27 cellular contexts compared by ENCODE assay signal in the genomic region with DNA sequence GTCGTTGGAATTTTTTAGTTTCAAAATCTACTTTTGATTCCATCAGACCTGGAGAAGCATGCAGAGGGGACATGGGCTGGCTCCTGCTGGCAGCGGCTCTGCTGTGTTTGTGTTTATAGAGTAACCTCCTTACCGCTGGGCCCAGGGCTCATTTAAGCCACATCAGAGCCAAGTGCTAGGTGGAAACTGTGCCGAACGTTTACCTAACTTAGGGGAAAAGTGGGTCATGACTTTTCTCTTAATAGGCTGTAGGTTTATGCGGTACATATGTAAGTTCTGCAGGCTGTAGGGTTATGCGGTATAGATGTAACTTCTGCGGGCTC. TPM values are rescaled to one million over a fixed set of nuclear protein-coding genes. Genes with fewer than 3 reads are reported as not detected.
DNase-seq lines count a peak whose midpoint lies in the region; ATAC-seq, FAIRE-seq and TF ChIP-seq lines count a peak whose summit lies in the region.
"Had no signal": no experiment of that assay in that cellular context is flagged by ENCODE, and none has a peak within 500 bp of the region (broad histone marks: within the 10 kb centered on the region; RNA-seq: fewer than 3 reads in every experiment).

No MANE protein-coding gene starts in this region.

- H3K36me3 Mint-ChIP-seq in activated T-cell treated with anti-CD3 and anti-CD28 coated beads, Interleukin-2, amount 50 U/mL, for 24 hours (ENCODE audit: low read depth) = peaks cover 99% of the 10 kb centered on the region
- peaks cover 6 to 7% of the 10 kb centered on the region in 2 donors for H3K36me3 Mint-ChIP-seq in activated T-cell treated with anti-CD3 and anti-CD28 coated beads, Interleukin-2, amount 50 U/mL, for 72 hours (ENCODE audit: insufficient read depth in 2 of 2)
- H3K36me3 Mint-ChIP-seq in osteocyte (ENCODE audit: unreplicated experiment) = peaks cover 32% of the 10 kb centered on the region
- H3K36me3 Mint-ChIP-seq in H9 (ENCODE audit: insufficient read depth in 1 of 3, low read depth in 3 of 3) = peaks cover 59 to 91% (median 76%) of the 10 kb centered on the region in 3 experiments; a peak in 6 of 7 replicates

- H2BK20ac ChIP-seq in H1 (ENCODE audit: low read length) (no peak overlapping the region), H9 (ENCODE audit: low read depth, low read length, poor library complexity, severe bottlenecking) (no peak overlapping the region)

- H4K20me1 ChIP-seq in H1 (replicated peaks in 1 of 2; ENCODE audit: control insufficient read depth in 1 of 2, insufficient read depth in 2 of 2, low read length in 2 of 2) (peaks cover 11 to 19% of the 10 kb centered on the region in 2 experiments), H9 (ENCODE audit: control insufficient read depth, insufficient read depth, insufficient read length) (no peaks in the 10 kb centered on the region)

- no peak overlapping the region for H4K91ac ChIP-seq in H1 (replicated peaks; ENCODE audit: insufficient read length, low read length)
- H4K91ac ChIP-seq in H9 (ENCODE audit: insufficient read length, low read depth, low read length) = no peak overlapping the region

- H2BK5ac ChIP-seq in H1 (ENCODE audit: low read depth, low read length) (no peak overlapping the region), H9 (ENCODE audit: insufficient read length, low read length) (no peak overlapping the region)

- no peak overlapping the region for H3T11ph ChIP-seq in H9 (ENCODE audit: low read length)

- no peak overlapping the region for H3K4me2 ChIP-seq in H1 (ENCODE audit: insufficient read depth in 1 of 2, low read depth in 2 of 2, low read length in 2 of 2)
- no peak overlapping the region for H3K4me2 ChIP-seq in H9 (ENCODE audit: insufficient read depth, insufficient read length, low read length)

- H2BK15ac ChIP-seq in H1 (ENCODE audit: low read length) (no peak overlapping the region), H9 (ENCODE audit: low read depth, low read length) (no peak overlapping the region)

- TF ChIP-seq RAD21 in H1 (IDR thresholded peaks at IDR 0.05 in 1 of 2, conservative IDR thresholded peaks at IDR 0.05 in 1 of 2; ENCODE audit: low read depth in 2 of 2, low read length in 2 of 2) = no peak

- intact Hi-C loops in thyroid gland (cut with DNase I) = no loop called here

- no peak overlapping the region for H3K56ac ChIP-seq in H1 (replicated peaks; ENCODE audit: insufficient read length, low read depth, low read length)
- no peak overlapping the region for H3K56ac ChIP-seq in H9 (ENCODE audit: insufficient read length, low read depth, low read length)

- TF ChIP-seq EP300 in H1 (IDR thresholded peaks at IDR 0.05; ENCODE audit: borderline replicate concordance in 1 of 2, low read depth in 2 of 2, low read length in 2 of 2) = no peak

- no peak for TF ChIP-seq CTCF in H1 (IDR thresholded peaks at IDR 0.05; ENCODE audit: control extremely low read depth in 1 of 3, insufficient read depth in 1 of 3, low read depth in 1 of 3, low read length in 3 of 3)
- TF ChIP-seq CTCF in osteocyte (IDR thresholded peaks at IDR 0.05) = no peak
- TF ChIP-seq CTCF in thyroid gland (IDR thresholded peaks at IDR 0.05) = no peak
- no peak for TF ChIP-seq CTCF in H9 (conservative IDR thresholded peaks at IDR 0.05)

- POLR2A ChIA-PET in H1 (lab: Charles Lee; ENCODE audit: partially characterized antibody) = interaction anchor here (1.4 kb wide), 1 partner anchor 8 kb away, joined by 6 read pairs; no protein-coding TSS in a partner anchor

- FAIRE-seq in H1 (lab: Jason Lieb, UNC) = no peak
- FAIRE-seq: GM12891, RCC 7860 had no signal

- H3K9me3 ChIP-seq in H1 (ENCODE audit: insufficient read depth in 2 of 2, low read depth in 1 of 2, low read length in 1 of 2) (no peaks in the 10 kb centered on the region), thyroid gland (no peaks in the 10 kb centered on the region), H9 (ENCODE audit: control insufficient read depth, low read depth, low read length) (no peaks in the 10 kb centered on the region)

- no peak overlapping the region for H2AK5ac ChIP-seq in H1 (ENCODE audit: low read depth, low read length)
- no peak overlapping the region for H2AK5ac ChIP-seq in H9 (ENCODE audit: insufficient read length, low read length)

- peak overlapping the region; percentile 58; the same call in 1 of the 2 replicates for H4K8ac ChIP-seq in H1 (ENCODE audit: extremely low read depth, insufficient read depth, low read length)
- no peak overlapping the region for H4K8ac ChIP-seq in H9 (replicated peaks; ENCODE audit: insufficient read length, low read depth, low read length)

- H3K4me1 Mint-ChIP-seq in activated T-cell treated with anti-CD3 and anti-CD28 coated beads, Interleukin-2, amount 50 U/mL, for 24 hours (ENCODE audit: low read depth) = no peaks in the 10 kb centered on the region
- H3K4me1 Mint-ChIP-seq in activated T-cell treated with anti-CD3 and anti-CD28 coated beads, Interleukin-2, amount 50 U/mL, for 72 hours (ENCODE audit: low read depth) = no peaks in the 10 kb centered on the region
- H3K4me1 Mint-ChIP-seq in osteocyte (ENCODE audit: unreplicated experiment) (no peaks in the 10 kb centered on the region), H9 (no peaks in the 10 kb centered on the region)

- CTCF ChIA-PET in H1 (lab: Charles Lee; ENCODE audit: partially characterized antibody) = interaction anchor here (1.1 kb wide), 1 partner anchor 55 kb away, joined by 3 read pairs; no protein-coding TSS in a partner anchor

- H2BK12ac ChIP-seq in H1 (ENCODE audit: low read depth, low read length) (no peak overlapping the region), H9 (ENCODE audit: insufficient read length, low read depth, low read length) (no peak overlapping the region)

- H3K23ac ChIP-seq in H1 (ENCODE audit: insufficient read length) (no peak overlapping the region), H9 (ENCODE audit: insufficient read length, low read depth, low read length) (no peak overlapping the region)

- no peak overlapping the region for H3K4me3 Mint-ChIP-seq in activated T-cell treated with anti-CD3 and anti-CD28 coated beads, Interleukin-2, amount 50 U/mL, for 24 hours
- H3K4me3 Mint-ChIP-seq in activated T-cell treated with anti-CD3 and anti-CD28 coated beads, Interleukin-2, amount 50 U/mL, for 72 hours = no peak overlapping the region
- H3K4me3 Mint-ChIP-seq in osteocyte (ENCODE audit: unreplicated experiment) (no peak overlapping the region), H9 (no peak overlapping the region)
- H3K4me3 Mint-ChIP-seq: CD8-positive, alpha-beta T cell; HFFc6 had no signal

- no peak for ATAC-seq in activated T-cell treated with anti-CD3 and anti-CD28 coated beads, Interleukin-2, amount 50 U/mL, for 72 hours (replicated peaks in 1 of 2)
- ATAC-seq in GM21381 (IDR thresholded peaks at IDR 0.05; ENCODE audit: unreplicated experiment) = no peak
- ATAC-seq: CD8-positive, alpha-beta T cell had no signal

- H3K27ac ChIP-seq in H1 (ENCODE audit: low read depth, low read length) (no peak overlapping the region), thyroid gland (no peak overlapping the region), H9 (ENCODE audit: insufficient read length, low read depth, low read length) (no peak overlapping the region)

- H3K23me2 ChIP-seq in H1 (ENCODE audit: low read depth, low read length) = no peaks in the 10 kb centered on the region
- H3K23me2 ChIP-seq in H9 (ENCODE audit: insufficient read length, low read depth, low read length, poor library complexity, severe bottlenecking) = no peaks in the 10 kb centered on the region

- no peak overlapping the region for H3K18ac ChIP-seq in H1 (ENCODE audit: extremely low read depth, low read length)
- H3K18ac ChIP-seq in H9 (ENCODE audit: insufficient read length, low read depth, low read length) = no peak overlapping the region

- H3K36me3 ChIP-seq in H1 (ENCODE audit: control insufficient read depth in 2 of 4, insufficient read depth in 4 of 4, low read length in 3 of 4) (peaks cover 15 to 82% (median 62%) of the 10 kb centered on the region in 4 experiments), thyroid gland (peaks cover 78 to 85% of the 10 kb centered on the region in 2 donors)

- no peak overlapping the region for H2BK120ac ChIP-seq in H1 (replicated peaks; ENCODE audit: low read depth, low read length)
- H2BK120ac ChIP-seq in H9 (ENCODE audit: low read depth, low read length, poor library complexity, severe bottlenecking) = no peak overlapping the region

- no peaks in the 10 kb centered on the region for H3K27me3 Mint-ChIP-seq in activated T-cell treated with anti-CD3 and anti-CD28 coated beads, Interleukin-2, amount 50 U/mL, for 24 hours
- no peaks in the 10 kb centered on the region for H3K27me3 Mint-ChIP-seq in activated T-cell treated with anti-CD3 and anti-CD28 coated beads, Interleukin-2, amount 50 U/mL, for 72 hours (ENCODE audit: low read depth)
- H3K27me3 Mint-ChIP-seq in osteocyte (ENCODE audit: unreplicated experiment) = no peaks in the 10 kb centered on the region
- no peaks in the 10 kb centered on the region for H3K27me3 Mint-ChIP-seq in H9 (ENCODE audit: low read depth)

- H3K27ac Mint-ChIP-seq in activated T-cell treated with anti-CD3 and anti-CD28 coated beads, Interleukin-2, amount 50 U/mL, for 24 hours = no peak overlapping the region
- H3K27ac Mint-ChIP-seq in activated T-cell treated with anti-CD3 and anti-CD28 coated beads, Interleukin-2, amount 50 U/mL, for 72 hours = no peak overlapping the region
- H3K27ac Mint-ChIP-seq in osteocyte (ENCODE audit: unreplicated experiment) = no peak overlapping the region
- H3K27ac Mint-ChIP-seq in H9 = no peak overlapping the region
- H3K27ac Mint-ChIP-seq: HFFc6 had no signal

- TF ChIP-seq POLR2A in H1 (IDR thresholded peaks at IDR 0.05; ENCODE audit: control extremely low read depth in 1 of 2, low read depth in 2 of 2, low read length in 2 of 2) (no peak), thyroid gland (IDR thresholded peaks at IDR 0.05) (no peak)

- H3K79me1 ChIP-seq in H1 (ENCODE audit: low read depth, low read length) (peaks cover 13% of the 10 kb centered on the region), H9 (ENCODE audit: insufficient read depth, low read depth, low read length, poor library complexity, severe bottlenecking) (no peaks in the 10 kb centered on the region)

- H3K9ac ChIP-seq in H1 (replicated peaks in 1 of 4; ENCODE audit: extremely low read depth in 1 of 4, low read depth in 3 of 4, low read length in 3 of 4) = no peak overlapping the region
- no peak overlapping the region for H3K9ac ChIP-seq in H9 (ENCODE audit: extremely low read depth, insufficient read length, low read length)

- H3K79me2 ChIP-seq in H1 (ENCODE audit: control insufficient read depth in 1 of 2, insufficient read depth in 2 of 2, low read length in 2 of 2) = no peaks in the 10 kb centered on the region; a peak in 1 of 4 replicates
- no peaks in the 10 kb centered on the region for H3K79me2 ChIP-seq in H9 (ENCODE audit: insufficient read depth, low read length)

- H3K4ac ChIP-seq in H1 (replicated peaks; ENCODE audit: insufficient read length, low read depth, low read length) = no peak overlapping the region
- H3K4ac ChIP-seq in H9 (ENCODE audit: low read depth, low read length) = no peak overlapping the region

- no peaks in the 10 kb centered on the region for H3K27me3 ChIP-seq in H1 (replicated peaks in 1 of 4; ENCODE audit: control insufficient read depth in 3 of 4, extremely low read depth in 1 of 4, insufficient read depth in 3 of 4, low read length in 3 of 4)
- no peaks in the 10 kb centered on the region for H3K27me3 ChIP-seq in thyroid gland
- no peaks in the 10 kb centered on the region for H3K27me3 ChIP-seq in H9 (ENCODE audit: insufficient read depth, low read length)

- no peak overlapping the region for H3K14ac ChIP-seq in H1 (ENCODE audit: insufficient read length)
- H3K14ac ChIP-seq in H9 (ENCODE audit: insufficient read depth, low read length) = no peak overlapping the region

- no peaks in the 10 kb centered on the region for H3K4me1 ChIP-seq in H1 (replicated peaks in 1 of 4; ENCODE audit: control insufficient read depth in 3 of 4, insufficient read depth in 4 of 4, low read length in 3 of 4)
- H3K4me1 ChIP-seq in thyroid gland = peaks cover 0 to 7% of the 10 kb centered on the region in 2 donors
- no peaks in the 10 kb centered on the region for H3K4me1 ChIP-seq in H9 (ENCODE audit: insufficient read depth, low read length)

- no peak overlapping the region for H4K5ac ChIP-seq in H1 (ENCODE audit: insufficient read length, low read depth, low read length)
- no peak overlapping the region for H4K5ac ChIP-seq in H9 (ENCODE audit: insufficient read length, low read depth, low read length)

- 95% methylated on average over 8 of the region's 8 CpGs; no CpG with 5 or more reads in 1 of the 2 experiments for whole genome bisulfite sequencing in H1 (ENCODE audit: extremely low coverage in 1 of 2, insufficient coverage in 1 of 2, insufficient read length in 1 of 2, insufficient replicate concordance in 2 of 2, low coverage in 1 of 2, low lambda C conversion rate in 2 of 2, missing lambda C conversion rate in 1 of 2), 2 experiments
- 60 to 80% methylated on average over 7 to 8 of the region's 8 CpGs for WGBS in thyroid gland, 2 donors
- no CpG with 5 or more reads among the region's 8 CpGs for WGBS in H9 (ENCODE audit: extremely low coverage, insufficient read length, low lambda C conversion rate)

- DNase-seq in activated T-cell treated with anti-CD3 and anti-CD28 coated beads, Interleukin-2, amount 50 U/mL, for 24 hours = peak; percentile 22
- no peak for DNase-seq in activated T-cell treated with anti-CD3 and anti-CD28 coated beads, Interleukin-2, amount 50 U/mL, for 72 hours
- DNase-seq in H1 (ENCODE audit: low read depth in 1 of 2, low spot score in 2 of 2) (no peak), osteocyte (ENCODE audit: extremely low spot score, unreplicated experiment) (peak; percentile 71), thyroid gland (peak; percentile 44 to 50), dermis blood vessel endothelial cell (no peak), H9 (no peak)
- DNase-seq: AML-193, C1 segment of cervical spinal cord, Calu3, DMS153, HFFc6, Kasumi-1, NCI-H1694 treated with DMSO at 0.1 percent for 48 hours, NCI-H2081 treated with DMSO at 0.1 percent for 48 hours, NCI-H446, NCI-H526 had no signal

- no peak overlapping the region for H3K4me3 ChIP-seq in H1 (ENCODE audit: extremely low read depth in 1 of 4, insufficient read depth in 2 of 4, low read depth in 3 of 4, low read length in 4 of 4)
- no peak overlapping the region for H3K4me3 ChIP-seq in thyroid gland (replicated peaks in 1 of 3)

- H2AFZ ChIP-seq in H1 (ENCODE audit: low read length) (no peak overlapping the region), H9 (ENCODE audit: low read length) (no peak overlapping the region)

- no peaks in the 10 kb centered on the region for H3K9me3 Mint-ChIP-seq in activated T-cell treated with anti-CD3 and anti-CD28 coated beads, Interleukin-2, amount 50 U/mL, for 24 hours
- H3K9me3 Mint-ChIP-seq in activated T-cell treated with anti-CD3 and anti-CD28 coated beads, Interleukin-2, amount 50 U/mL, for 72 hours = no peaks in the 10 kb centered on the region
- no peaks in the 10 kb centered on the region for H3K9me3 Mint-ChIP-seq in osteocyte (ENCODE audit: unreplicated experiment)
- H3K9me3 Mint-ChIP-seq in H9 = no peaks in the 10 kb centered on the region; a peak in 1 of 5 replicates
- H3K9me3 Mint-ChIP-seq: CD8-positive, alpha-beta T cell; HFFc6 had no signal

RNA-seq across cellular contexts. Expression of gene CNDP2, which starts 17.7 kb away (rescaled TPM):
- 100 to 1,000 TPM; 211 to 212 TPM for total RNA-seq in activated T-cell treated with anti-CD3 and anti-CD28 coated beads, Interleukin-2, amount 50 U/mL, for 72 hours
- total RNA-seq in H1 (2021; fragmentation: NEBNext Ultra II Directional; extraction: Animal tissue kit (Norgen Biotek cat#: 25700)) = 243 TPM in 2 replicates
- 71.8 and 95.6 TPM in 2 replicates for polyA plus RNA-seq in H1 (2011; rRNA removed)
- 143 TPM for polyA plus RNA-seq in H1 (2011; cell fraction: cytosol; rRNA removed)
- polyA plus RNA-seq in H1 (2011; cell fraction: nucleus; rRNA removed) = 117 TPM
- polyA plus RNA-seq in H1 (2012, experiment 1 of 2) = 206 to 243 TPM (median 228 TPM) in 4 replicates
- polyA plus RNA-seq in H1 (2012, experiment 2 of 2) = 200 TPM
- 149 TPM for polyA plus RNA-seq in H1 (2013, experiment 1 of 2)
- 147 TPM for polyA plus RNA-seq in H1 (2013, experiment 2 of 2)
- 161 and 173 TPM in 2 replicates for polyA minus RNA-seq in H1 (2011; rRNA and poly(A)+ RNA removed)
- 117 TPM for polyA minus RNA-seq in H1 (2011; cell fraction: cytosol; rRNA and poly(A)+ RNA removed)
- 78.6 TPM for polyA minus RNA-seq in H1 (2011; cell fraction: nucleus; rRNA and poly(A)+ RNA removed)
- total RNA-seq in osteocyte (75.2 and 78.8 TPM in 2 replicates), thyroid gland (100 to 1,000 TPM; 249 to 437 (median 301) TPM), dermis blood vessel endothelial cell (124 and 161 TPM in 2 replicates), H9 (2021) (212 and 214 TPM in 2 replicates)

RNA-seq across cellular contexts. Expression of gene CNDP1, which starts 20.5 kb away (rescaled TPM):
- under 1 TPM in 1 of 2 donors, not detected in 1; 0.16 TPM for total RNA-seq in activated T-cell treated with anti-CD3 and anti-CD28 coated beads, Interleukin-2, amount 50 U/mL, for 72 hours
- total RNA-seq in H1 (2021; fragmentation: NEBNext Ultra II Directional; extraction: Animal tissue kit (Norgen Biotek cat#: 25700)) = not detected in 2 replicates
- 0.08 and 0.09 TPM in 2 replicates for polyA plus RNA-seq in H1 (2011; rRNA removed)
- polyA plus RNA-seq in H1 (2011; cell fraction: cytosol; rRNA removed) = 0.04 TPM
- 1.3 TPM for polyA plus RNA-seq in H1 (2011; cell fraction: nucleus; rRNA removed)
- polyA plus RNA-seq in H1 (2012, experiment 1 of 2) = 0.15 to 0.52 TPM (median 0.46 TPM) in 3 of 4 replicates, not detected in the other
- polyA plus RNA-seq in H1 (2012, experiment 2 of 2) = 0.10 TPM
- 0.04 TPM for polyA plus RNA-seq in H1 (2013, experiment 1 of 2)
- polyA plus RNA-seq in H1 (2013, experiment 2 of 2) = 0.04 TPM
- 0.06 TPM in 1 of 2 replicates, not detected in the other for polyA minus RNA-seq in H1 (2011; rRNA and poly(A)+ RNA removed)
- polyA minus RNA-seq in H1 (2011; cell fraction: cytosol; rRNA and poly(A)+ RNA removed) = not detected
- not detected for polyA minus RNA-seq in H1 (2011; cell fraction: nucleus; rRNA and poly(A)+ RNA removed)
- total RNA-seq in osteocyte (not detected in 2 replicates), thyroid gland (1 to 10 TPM in 1 of 4 donors, under 1 TPM in 1, not detected in 2; 0.25 to 1.0 TPM), dermis blood vessel endothelial cell (not detected in 2 replicates), H9 (2021) (0.29 TPM in 1 of 2 replicates, not detected in the other)
- total RNA-seq: A172, Calu3, G401, H7, HFFc6, MCF 10A, OCI-LY7 had no signal
- polyA plus RNA-seq: AG04450 had no signal

RNA-seq across cellular contexts. Expression of gene DIPK1C, which starts 56.7 kb away (rescaled TPM):
- not detected for total RNA-seq in activated T-cell treated with anti-CD3 and anti-CD28 coated beads, Interleukin-2, amount 50 U/mL, for 72 hours
- not detected in 2 replicates for total RNA-seq in H1 (2021; fragmentation: NEBNext Ultra II Directional; extraction: Animal tissue kit (Norgen Biotek cat#: 25700))
- 0.08 TPM in 1 of 2 replicates, not detected in the other for polyA plus RNA-seq in H1 (2011; rRNA removed)
- not detected for polyA plus RNA-seq in H1 (2011; cell fraction: cytosol; rRNA removed)
- polyA plus RNA-seq in H1 (2011; cell fraction: nucleus; rRNA removed) = not detected
- polyA plus RNA-seq in H1 (2012, experiment 1 of 2) = 0.13 TPM in 1 of 4 replicates, not detected in the others
- not detected for polyA plus RNA-seq in H1 (2012, experiment 2 of 2)
- not detected for polyA plus RNA-seq in H1 (2013, experiment 1 of 2)
- polyA plus RNA-seq in H1 (2013, experiment 2 of 2) = not detected
- polyA minus RNA-seq in H1 (2011; rRNA and poly(A)+ RNA removed) = not detected in 2 replicates
- not detected for polyA minus RNA-seq in H1 (2011; cell fraction: cytosol; rRNA and poly(A)+ RNA removed)
- not detected for polyA minus RNA-seq in H1 (2011; cell fraction: nucleus; rRNA and poly(A)+ RNA removed)
- total RNA-seq in osteocyte (not detected in 2 replicates), thyroid gland (not detected), dermis blood vessel endothelial cell (not detected in 2 replicates), H9 (2021) (not detected in 2 replicates)
- total RNA-seq: A172; Calu3; CD8-positive, alpha-beta T cell; G401; H7; HFFc6; MCF 10A; OCI-LY7 had no signal
- polyA plus RNA-seq: AG04450 had no signal

Comparison
In these comparisons a context has a peak if more than half of its experiments do, and no peak if none do; other contexts are left out.
1. DNase-seq: peak in activated T-cell treated with anti-CD3 and anti-CD28 coated beads, Interleukin-2, amount 50 U/mL, for 24 hours (single experiment), osteocyte (single experiment) and thyroid gland (2 of 2); none in activated T-cell treated with anti-CD3 and anti-CD28 coated beads, Interleukin-2, amount 50 U/mL, for 72 hours (0 of 2), H1 (0 of 2), dermis blood vessel endothelial cell (single experiment) and H9 (single experiment).